Comparison of ENCODE assay signal across 28 cellular contexts in the genomic region with DNA sequence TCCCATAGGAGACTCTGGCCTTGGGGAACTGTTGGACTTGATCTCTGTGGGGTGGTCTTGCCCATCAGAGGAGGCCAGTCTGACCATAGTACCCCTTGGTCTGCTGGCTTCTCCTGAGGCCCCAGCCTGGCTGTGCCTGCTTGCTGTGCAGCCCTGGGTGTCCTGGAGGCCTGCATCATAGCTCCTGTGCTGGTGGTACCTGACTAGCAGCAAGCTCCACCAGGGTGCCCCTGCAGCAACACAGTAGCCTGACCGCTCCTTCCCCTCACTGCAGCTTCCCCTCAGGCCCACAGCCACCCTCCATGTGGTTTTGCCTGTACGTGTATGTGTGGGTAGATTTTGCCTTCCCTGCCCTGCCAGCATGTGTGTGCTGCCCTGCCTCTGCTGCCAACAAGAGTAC.
"Had no signal": no experiment of that assay in that cellular context is flagged by ENCODE, and none has a peak within 500 bp of the region (broad histone marks: within the 10 kb centered on the region; RNA-seq: fewer than 3 reads in every experiment).

No MANE protein-coding gene starts in this region.

- DNase-seq: activated CD4-positive, alpha-beta memory T cell treated with anti-CD3 and anti-CD28 coated beads, Interleukin-2, amount 10 ng/mL, durations not matched to agents 7 days and 5 days; activated CD4-positive, alpha-beta T cell treated with anti-CD3 and anti-CD28 coated beads for 36 hours; activated CD4-positive, alpha-beta T cell treated with anti-CD3 and anti-CD28 coated beads, Interleukin-2, amount 10 ng/mL, durations not matched to agents 7 days and 5 days; activated CD4-positive, alpha-beta T cell treated with anti-CD3 and anti-CD28 coated beads, Interleukin-2, amount 50 U/mL, for 4 hours; activated CD4-positive, CD25-positive, alpha-beta regulatory T cell; activated CD4-positive, CD25-positive, alpha-beta regulatory T cell treated with anti-CD3 and anti-CD28 coated beads, Interleukin-2, amount 50 U/mL, for 72 hours; activated CD8-positive, alpha-beta memory T cell treated with anti-CD3 and anti-CD28 coated beads, Interleukin-2, amount 50 U/mL, for 48 hours; activated effector memory CD4-positive, alpha-beta T cell treated with Interleukin-2 at 50 U/mL for 16 hours; activated gamma-delta T cell treated with Interleukin-2 at 50 U/mL for 16 hours; activated naive CD4-positive, alpha-beta T cell treated with anti-CD3 and anti-CD28 coated beads, Interleukin-2, amount 50 U/mL, for 16 hours; activated naive CD4-positive, alpha-beta T cell treated with Interleukin-2 at 50 U/mL for 16 hours; activated T-cell treated with anti-CD3 and anti-CD28 coated beads for 4 hours; activated T-cell treated with anti-CD3 and anti-CD28 coated beads, Interleukin-2, amount 50 U/mL, for 4 hours; amniotic stem cell; anterior cingulate cortex; body of pancreas; caudate nucleus; colonic mucosa; effector CD8-positive, alpha-beta T cell; esophagus squamous epithelium; foreskin melanocyte; head of caudate nucleus; T-helper 2 cell had no signal

- H3K4me1 ChIP-seq: body of pancreas, colonic mucosa, esophagus squamous epithelium had no signal

- H3K9me3 ChIP-seq: body of pancreas, colonic mucosa, esophagus squamous epithelium had no signal

- H3K27ac Mint-ChIP-seq: activated CD4-positive, alpha-beta memory T cell treated with anti-CD3 and anti-CD28 coated beads, Interleukin-2, amount 10 ng/mL, durations not matched to agents 7 days and 5 days; activated CD4-positive, alpha-beta T cell treated with anti-CD3 and anti-CD28 coated beads for 36 hours; activated CD4-positive, alpha-beta T cell treated with anti-CD3 and anti-CD28 coated beads, Interleukin-2, amount 10 ng/mL, durations not matched to agents 7 days and 5 days; activated naive CD8-positive, alpha-beta T cell; activated T-helper 17 cell treated with anti-CD3 and anti-CD28 coated beads, Interleukin-2, amount 50 U/mL, for 72 hours had no signal

- H3K36me3 Mint-ChIP-seq: activated naive CD8-positive, alpha-beta T cell had no signal

- ATAC-seq: activated CD4-positive, alpha-beta T cell treated with anti-CD3 and anti-CD28 coated beads for 36 hours; activated T-cell treated with anti-CD3 and anti-CD28 coated beads, Interleukin-2, amount 50 U/mL, for 4 hours; activated T-helper 17 cell treated with anti-CD3 and anti-CD28 coated beads, Interleukin-2, amount 50 U/mL, for 72 hours; body of pancreas had no signal

- H3K27me3 Mint-ChIP-seq: activated CD4-positive, alpha-beta memory T cell treated with anti-CD3 and anti-CD28 coated beads, Interleukin-2, amount 10 ng/mL, durations not matched to agents 7 days and 5 days; activated CD4-positive, alpha-beta T cell treated with anti-CD3 and anti-CD28 coated beads, Interleukin-2, amount 10 ng/mL, durations not matched to agents 7 days and 5 days had no signal

- FAIRE-seq: endometrium, endothelial cell of umbilical vein had no signal

- H3K4me3 ChIP-seq: body of pancreas, colonic mucosa, esophagus squamous epithelium had no signal

- H3K27ac ChIP-seq: body of pancreas, colonic mucosa, epithelial cell of prostate, esophagus squamous epithelium had no signal

- H3K9me3 Mint-ChIP-seq: activated CD4-positive, alpha-beta memory T cell treated with anti-CD3 and anti-CD28 coated beads, Interleukin-2, amount 10 ng/mL, durations not matched to agents 7 days and 5 days had no signal

- H3K4me3 Mint-ChIP-seq: activated CD4-positive, alpha-beta memory T cell treated with anti-CD3 and anti-CD28 coated beads, Interleukin-2, amount 10 ng/mL, durations not matched to agents 7 days and 5 days; activated CD4-positive, alpha-beta T cell treated with anti-CD3 and anti-CD28 coated beads for 36 hours; activated CD4-positive, alpha-beta T cell treated with anti-CD3 and anti-CD28 coated beads, Interleukin-2, amount 10 ng/mL, durations not matched to agents 7 days and 5 days; activated naive CD8-positive, alpha-beta T cell; activated T-cell treated with anti-CD3 and anti-CD28 coated beads, Interleukin-2, amount 50 U/mL, for 4 hours; activated T-helper 17 cell treated with anti-CD3 and anti-CD28 coated beads, Interleukin-2, amount 50 U/mL, for 72 hours had no signal

- H3K4me1 Mint-ChIP-seq: activated CD4-positive, alpha-beta memory T cell treated with anti-CD3 and anti-CD28 coated beads, Interleukin-2, amount 10 ng/mL, durations not matched to agents 7 days and 5 days; activated CD4-positive, alpha-beta T cell treated with anti-CD3 and anti-CD28 coated beads for 36 hours; activated CD4-positive, alpha-beta T cell treated with anti-CD3 and anti-CD28 coated beads, Interleukin-2, amount 10 ng/mL, durations not matched to agents 7 days and 5 days; activated T-helper 17 cell treated with anti-CD3 and anti-CD28 coated beads, Interleukin-2, amount 50 U/mL, for 72 hours had no signal

- H3K36me3 ChIP-seq: colonic mucosa, esophagus squamous epithelium had no signal

- H3K27me3 ChIP-seq: body of pancreas, colonic mucosa, esophagus squamous epithelium had no signal
